8 cellular contexts compared by ENCODE assay signal in the genomic region with DNA sequence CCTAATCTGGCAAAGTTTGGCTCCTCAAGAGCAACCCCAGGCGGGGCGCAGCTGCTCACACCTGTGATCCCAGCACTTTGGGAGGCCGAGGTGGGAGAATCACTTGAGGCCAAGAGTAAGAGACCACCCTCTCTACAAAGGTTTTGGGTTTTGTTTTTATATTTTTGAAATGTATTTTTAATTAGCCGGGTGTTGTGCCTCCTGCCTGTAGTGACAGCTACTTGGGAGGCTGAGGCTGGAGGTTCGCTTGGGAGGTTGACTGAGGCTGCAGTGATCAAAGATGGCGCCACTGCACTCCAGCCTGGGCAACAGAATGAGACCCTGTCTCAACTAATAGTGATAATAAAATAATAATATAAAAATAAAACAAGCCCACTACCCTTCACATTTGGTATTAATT. TPM values are rescaled to one million over a fixed set of nuclear protein-coding genes. Genes with fewer than 3 reads are reported as not detected.
DNase-seq lines count a peak whose midpoint lies in the region; ATAC-seq, FAIRE-seq and TF ChIP-seq lines count a peak whose summit lies in the region.

No MANE protein-coding gene starts in this region.

- no peaks in the 10 kb centered on the region; the same call in 1 of the 2 replicates for H3K9me3 ChIP-seq in AG04450 (ENCODE audit: control insufficient read depth, insufficient read depth, low read length)
- no peaks in the 10 kb centered on the region for H3K9me3 ChIP-seq in naive thymus-derived CD4-positive, alpha-beta T cell (ENCODE audit: control insufficient read depth in 2 of 3, low read length in 3 of 3)

- no peak for ATAC-seq in naive thymus-derived CD4-positive, alpha-beta T cell
- ATAC-seq in HG02642 (IDR thresholded peaks at IDR 0.05; ENCODE audit: poor library complexity, unreplicated experiment) (no peak), GM21528 (IDR thresholded peaks at IDR 0.05; ENCODE audit: low FRiP score, unreplicated experiment) (no peak), GM18909 (IDR thresholded peaks at IDR 0.05; ENCODE audit: poor library complexity, unreplicated experiment) (no peak)

- TF ChIP-seq POLR2A in GM12891 (IDR thresholded peaks at IDR 0.05; ENCODE audit: low read depth, low read length), result no peak

- no peak for TF ChIP-seq CTCF in AG04450 (IDR thresholded peaks at IDR 0.05; ENCODE audit: low read depth, low read length)

- DNase-seq in AG04450 (ENCODE audit: low read depth, low spot score) (no peak), GM12891 (ENCODE audit: insufficient read length, low spot score) (no peak)
- DNase-seq in naive thymus-derived CD4-positive, alpha-beta T cell, result no peak

- H3K27me3 Mint-ChIP-seq in IgD-negative memory B cell, result no peaks in the 10 kb centered on the region
- peaks cover 0 to 19% (median 0%) of the 10 kb centered on the region in 5 donors for H3K27me3 Mint-ChIP-seq in naive thymus-derived CD4-positive, alpha-beta T cell

- intact Hi-C loops in naive thymus-derived CD4-positive, alpha-beta T cell (cut with micrococcal nuclease), result loop anchor here (1.0 to 10.0 kb wide), 8 partner anchors 50 to 1978 kb away; partner anchors contain the start of genes METTL22 (in 2 of the 2), ABAT (in 1 of the 2), CLEC16A (in 1 of the 2) and DEXI (in 1 of the 2)

- FAIRE-seq in GM12891 (lab: Jason Lieb, UNC), result no peak

- peaks cover 0 to 3% (median 0%) of the 10 kb centered on the region in 3 donors for H3K9me3 Mint-ChIP-seq in IgD-negative memory B cell
- peaks cover 0 to 2% (median 0%) of the 10 kb centered on the region in 11 donors for H3K9me3 Mint-ChIP-seq in naive thymus-derived CD4-positive, alpha-beta T cell

- CTCF ChIA-PET in AG04450 (lab: Charles Lee), result interaction anchor here (0.6 to 0.7 kb wide), 2 partner anchors 11 to 67 kb away, joined by 3 read pairs; no protein-coding TSS in a partner anchor
- CTCF ChIA-PET in naive thymus-derived CD4-positive, alpha-beta T cell (lab: Charles Lee), result no interaction called here

- POLR2A ChIA-PET in AG04450 (lab: Yijun Ruan, JAX), result interaction anchor here (1.6 kb wide), 1 partner anchor 96 kb away, joined by 4 read pairs; the partner anchor contains the start of gene CARHSP1
- POLR2A ChIA-PET in naive thymus-derived CD4-positive, alpha-beta T cell (lab: Charles Lee), result interaction anchor here (1.3 to 1.6 kb wide), 2 partner anchors 13 to 127 kb away, joined by 3 to 17 read pairs; partner anchors contain the start of gene HAPSTR1

- no peaks in the 10 kb centered on the region for H3K36me3 Mint-ChIP-seq in IgD-negative memory B cell
- H3K36me3 Mint-ChIP-seq in naive thymus-derived CD4-positive, alpha-beta T cell, result peaks cover 0 to 11% (median 0%) of the 10 kb centered on the region in 5 donors

- H3K4me3 ChIP-seq in AG04450 (ENCODE audit: low read depth, low read length), result peak overlapping the region; percentile 65
- H3K4me3 ChIP-seq in naive thymus-derived CD4-positive, alpha-beta T cell (ENCODE audit: low read length), result peak overlapping the region; percentile 71

- H3K36me3 ChIP-seq in naive thymus-derived CD4-positive, alpha-beta T cell (ENCODE audit: control insufficient read depth in 2 of 3, insufficient read depth in 3 of 3, low read length in 3 of 3), result no peaks in the 10 kb centered on the region

- no peaks in the 10 kb centered on the region for H3K27me3 ChIP-seq in AG04450 (ENCODE audit: control insufficient read depth, insufficient read depth, low read length)
- no peaks in the 10 kb centered on the region for H3K27me3 ChIP-seq in naive thymus-derived CD4-positive, alpha-beta T cell (ENCODE audit: control insufficient read depth in 2 of 2, insufficient read depth in 2 of 2, low read length in 2 of 2)

- H3K4me1 ChIP-seq in naive thymus-derived CD4-positive, alpha-beta T cell (ENCODE audit: control insufficient read depth in 2 of 2, insufficient read depth in 2 of 2, low read length in 2 of 2), result peaks cover 25 to 29% of the 10 kb centered on the region in 2 donors

- H3K27ac ChIP-seq in AG04450 (ENCODE audit: low read depth, low read length), result no peak overlapping the region
- H3K27ac ChIP-seq in cingulate gyrus (ENCODE audit: low read depth, low read length), result peak overlapping the region; percentile 1
- peak overlapping the region; percentile 64 for H3K27ac ChIP-seq in naive thymus-derived CD4-positive, alpha-beta T cell (ENCODE audit: low read depth, low read length)

- H3K27ac Mint-ChIP-seq in IgD-negative memory B cell, result peak overlapping the region in 2 of 3 donors; percentile 53 to 76
- peak overlapping the region; percentile 11 to 92 (median 71) for H3K27ac Mint-ChIP-seq in naive thymus-derived CD4-positive, alpha-beta T cell

- peaks cover 28% of the 10 kb centered on the region in 3 donors for H3K4me1 Mint-ChIP-seq in IgD-negative memory B cell
- H3K4me1 Mint-ChIP-seq in naive thymus-derived CD4-positive, alpha-beta T cell, result peaks cover 30 to 37% (median 34%) of the 10 kb centered on the region in 7 donors

- peak overlapping the region; percentile 74 to 86 (median 80) for H3K4me3 Mint-ChIP-seq in IgD-negative memory B cell
- H3K4me3 Mint-ChIP-seq in naive thymus-derived CD4-positive, alpha-beta T cell, result peak overlapping the region; percentile 54 to 86 (median 76)

TF ChIP-seq in GM12891, 5 proteins besides CTCF, POLR2A, EP300 and RAD21:
- TF ChIP-seq TAF1 (IDR thresholded peaks at IDR 0.05; ENCODE audit: low read depth, low read length), result no peak
- TF ChIP-seq POLR2AphosphoS5 (IDR thresholded peaks at IDR 0.05; ENCODE audit: low read depth, low read length), result no peak
- TF ChIP-seq SPI1 (IDR thresholded peaks at IDR 0.05; ENCODE audit: low read depth, low read length), result no peak
- no peak for TF ChIP-seq PAX5 (IDR thresholded peaks at IDR 0.05; ENCODE audit: insufficient read depth, low read length, severe bottlenecking)
- no peak for TF ChIP-seq POU2F2 (IDR thresholded peaks at IDR 0.05; ENCODE audit: low read depth, low read length)

RNA-seq across cellular contexts. Expression of gene USP7, which starts 0.8 kb away (rescaled TPM):
- polyA plus RNA-seq in AG04450 (2011; rRNA removed) (26.9 and 35.5 TPM in 2 replicates), IgD-negative memory B cell (9.4 TPM)
- polyA minus RNA-seq in AG04450 (2011; rRNA and poly(A)+ RNA removed), result 94.0 and 131 TPM in 2 replicates
- total RNA-seq in naive thymus-derived CD4-positive, alpha-beta T cell, result 100 to 1,000 TPM; 175 to 261 (median 178) TPM
- 1 to 10 TPM; 8.9 to 9.0 TPM for polyA plus RNA-seq in naive thymus-derived CD4-positive, alpha-beta T cell
- 52.5 TPM for polyA plus RNA-seq in GM12891 (2012; ENCODE audit: low read depth, missing spikeins)
